Comparison of ENCODE assay signal across 9 cellular contexts in genomic region chr19:38674388-38675133, GRCh38. TPM values are rescaled to one million over a fixed set of nuclear protein-coding genes. Genes with fewer than 3 reads are reported as not detected.
DNase-seq lines count a peak whose midpoint lies in the region; ATAC-seq and TF ChIP-seq lines count a peak whose summit lies in the region.
"Had no signal": no experiment of that assay in that cellular context is flagged by ENCODE, and none has a peak within 500 bp of the region (broad histone marks: within the 10 kb centered on the region; RNA-seq: fewer than 3 reads in every experiment).

No MANE protein-coding gene starts in this region.

- H3K9me3 Mint-ChIP-seq in osteocyte (ENCODE audit: unreplicated experiment): no peaks in the 10 kb centered on the region
- no peaks in the 10 kb centered on the region for H3K9me3 Mint-ChIP-seq in activated naive CD4-positive, alpha-beta T cell treated with anti-CD3 and anti-CD28 coated beads, Interleukin-2, amount 50 U/mL, for 72 hours
- H3K9me3 Mint-ChIP-seq: activated T-cell treated with anti-CD3 and anti-CD28 coated beads, Interleukin-2, amount 50 U/mL, for 72 hours had no signal

- H3K36me3 ChIP-seq in Peyer's patch: no peaks in the 10 kb centered on the region

- TF ChIP-seq CTCF in AG10803 (conservative IDR thresholded peaks at IDR 0.05; ENCODE audit: low read length) (no peak), Peyer's patch (IDR thresholded peaks at IDR 0.05) (no peak), fibroblast of mammary gland (conservative IDR thresholded peaks at IDR 0.05; ENCODE audit: control insufficient read depth, insufficient read depth, low read depth, low read length) (no peak), osteocyte (IDR thresholded peaks at IDR 0.05) (no peak)

- H3K36me3 Mint-ChIP-seq in osteocyte (ENCODE audit: unreplicated experiment): peaks cover 3% of the 10 kb centered on the region
- H3K36me3 Mint-ChIP-seq in activated naive CD4-positive, alpha-beta T cell treated with anti-CD3 and anti-CD28 coated beads, Interleukin-2, amount 50 U/mL, for 72 hours: peaks cover 5 to 6% of the 10 kb centered on the region in 2 donors

- no peak overlapping the region for H3K4me3 ChIP-seq in AG10803 (ENCODE audit: low read length)
- H3K4me3 ChIP-seq in Peyer's patch: no peak overlapping the region
- no peak overlapping the region for H3K4me3 ChIP-seq in fibroblast of mammary gland (ENCODE audit: control insufficient read depth, low read depth, low read length)

- peaks cover 14 to 89% (median 33%) of the 10 kb centered on the region in 4 donors for H3K4me1 ChIP-seq in Peyer's patch

- no peaks in the 10 kb centered on the region for H3K27me3 ChIP-seq in Peyer's patch

- peaks cover 71% of the 10 kb centered on the region for H3K4me1 Mint-ChIP-seq in osteocyte (ENCODE audit: unreplicated experiment)

- ATAC-seq in HG03521 (IDR thresholded peaks at IDR 0.05; ENCODE audit: unreplicated experiment) (no peak), GM19463 (IDR thresholded peaks at IDR 0.05; ENCODE audit: unreplicated experiment) (no peak), HG02938 (IDR thresholded peaks at IDR 0.05; ENCODE audit: unreplicated experiment) (no peak)
- no peak for ATAC-seq in activated naive CD4-positive, alpha-beta T cell treated with anti-CD3 and anti-CD28 coated beads, Interleukin-2, amount 50 U/mL, for 72 hours

- H3K9me3 ChIP-seq in Peyer's patch: no peaks in the 10 kb centered on the region

- H3K27ac Mint-ChIP-seq in osteocyte (ENCODE audit: unreplicated experiment): peak overlapping the region; percentile 83
- no peak overlapping the region for H3K27ac Mint-ChIP-seq in activated naive CD4-positive, alpha-beta T cell treated with anti-CD3 and anti-CD28 coated beads, Interleukin-2, amount 50 U/mL, for 72 hours

- no peak overlapping the region for H3K4me3 Mint-ChIP-seq in osteocyte (ENCODE audit: unreplicated experiment)

- no peaks in the 10 kb centered on the region for H3K27me3 Mint-ChIP-seq in osteocyte (ENCODE audit: unreplicated experiment)

- peak overlapping the region; percentile 20 to 98 (median 70) for H3K27ac ChIP-seq in Peyer's patch

- DNase-seq in AG10803 (ENCODE audit: low read depth): peak; percentile 26
- DNase-seq in Peyer's patch: no peak
- DNase-seq in fibroblast of mammary gland (ENCODE audit: low read depth): peak; percentile 61
- no peak for DNase-seq in osteocyte (ENCODE audit: extremely low spot score, unreplicated experiment)
- DNase-seq in activated naive CD4-positive, alpha-beta T cell treated with anti-CD3 and anti-CD28 coated beads, Interleukin-2, amount 50 U/mL, for 72 hours (ENCODE audit: low spot score in 2 of 2): no peak
- DNase-seq: activated T-cell treated with anti-CD3 and anti-CD28 coated beads, Interleukin-2, amount 50 U/mL, for 72 hours had no signal

- no peak for TF ChIP-seq POLR2A in Peyer's patch (IDR thresholded peaks at IDR 0.05)

RNA-seq across cellular contexts. Expression of gene ACTN4, which starts 27.1 kb away (rescaled TPM):
- total RNA-seq in Peyer's patch (1,000 to 10,000 TPM in 1 of 4 donors, 100 to 1,000 TPM in 3; 360 to 1,049 (median 814) TPM), osteocyte (525 and 560 TPM in 2 replicates)
- 100 to 1,000 TPM; 181 to 204 TPM for total RNA-seq in activated naive CD4-positive, alpha-beta T cell treated with anti-CD3 and anti-CD28 coated beads, Interleukin-2, amount 50 U/mL, for 72 hours

RNA-seq across cellular contexts. Expression of gene EIF3K, which starts 55.6 kb away (rescaled TPM):
- total RNA-seq in Peyer's patch (100 to 1,000 TPM; 314 to 442 (median 369) TPM), osteocyte (258 and 262 TPM in 2 replicates)
- total RNA-seq in activated naive CD4-positive, alpha-beta T cell treated with anti-CD3 and anti-CD28 coated beads, Interleukin-2, amount 50 U/mL, for 72 hours: 100 to 1,000 TPM; 282 to 299 TPM

RNA-seq across cellular contexts. Expression of gene MAP4K1, which starts 56.8 kb away (rescaled TPM):
- total RNA-seq in Peyer's patch (100 to 1,000 TPM in 1 of 4 donors, 10 to 100 TPM in 1, 1 to 10 TPM in 2; 7.0 to 116 (median 10.4) TPM), osteocyte (2.1 and 3.1 TPM in 2 replicates)
- total RNA-seq in activated naive CD4-positive, alpha-beta T cell treated with anti-CD3 and anti-CD28 coated beads, Interleukin-2, amount 50 U/mL, for 72 hours: 100 to 1,000 TPM; 225 to 247 TPM

Comparison
In these comparisons a context has a peak if more than half of its experiments do, and no peak if none do; other contexts are left out.
1. DNase-seq: peak in AG10803 (single experiment) and fibroblast of mammary gland (single experiment); none in Peyer's patch (0 of 3), osteocyte (single experiment) and activated naive CD4-positive, alpha-beta T cell treated with anti-CD3 and anti-CD28 coated beads, Interleukin-2, amount 50 U/mL, for 72 hours (0 of 2).